Comparison of ENCODE assay signal across 8 cellular contexts in the genomic region with DNA sequence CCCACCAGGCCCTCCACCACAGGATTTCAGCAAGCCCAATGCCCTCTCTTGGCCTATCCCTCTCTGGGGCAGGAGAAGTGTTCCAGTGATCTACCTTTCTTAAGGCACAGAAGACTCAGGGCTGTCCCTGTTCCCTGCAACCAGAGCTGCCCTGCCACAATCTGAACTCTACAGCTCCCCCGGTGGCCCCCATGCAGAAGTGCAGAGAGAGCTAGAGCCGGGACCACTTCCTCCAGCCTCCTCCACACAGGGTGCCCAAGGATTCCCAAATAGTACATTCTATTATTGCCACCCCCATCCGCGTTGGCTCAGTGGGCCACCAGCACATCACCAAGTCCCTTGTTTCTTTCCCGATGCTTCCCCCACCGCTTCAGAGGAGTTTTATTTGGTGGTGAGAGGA.
A peak's percentile ranks its signal among the peaks of the same experiment; 100 is the strongest.
DNase-seq lines count a peak whose midpoint lies in the region; ATAC-seq and TF ChIP-seq lines count a peak whose summit lies in the region.

No MANE protein-coding gene starts in this region.

- no peaks in the 10 kb centered on the region for H3K27me3 ChIP-seq in SK-N-SH (ENCODE audit: insufficient read depth)
- H3K27me3 ChIP-seq in gastrocnemius medialis, result no peaks in the 10 kb centered on the region

- no peak overlapping the region for H3K9ac ChIP-seq in SK-N-SH

- in situ Hi-C loops in gastrocnemius medialis (cut with MboI; ENCODE audit: low sequenced_read_pairs in 4 of 4), result no loop called here

- H3K4me2 ChIP-seq in SK-N-SH, result no peak overlapping the region

- no peaks in the 10 kb centered on the region for H3F3A ChIP-seq in SK-N-SH (replicated peaks; ENCODE audit: insufficient read depth)

- H2AFZ ChIP-seq in SK-N-SH (ENCODE audit: low read depth), result no peak overlapping the region

- peak; percentile 50 for TF ChIP-seq RAD21 in SK-N-SH (IDR thresholded peaks at IDR 0.05; ENCODE audit: low read length)

- POLR2A ChIA-PET in HEK293T (lab: Yijun Ruan, JAX) (no interaction called here), SK-N-SH (lab: Yijun Ruan, JAX) (no interaction called here)

- ATAC-seq in gastrocnemius medialis (no peak), HG03469 (IDR thresholded peaks at IDR 0.05; ENCODE audit: unreplicated experiment) (no peak)

- TF ChIP-seq POLR2A in gastrocnemius medialis (IDR thresholded peaks at IDR 0.05), result no peak

- CTCF ChIA-PET in HEK293T (lab: Yijun Ruan, JAX) (interaction anchor here (0.6 to 1.0 kb wide), 2 partner anchors 8 to 21 kb away, joined by 3 to 4 read pairs; no protein-coding TSS in a partner anchor), SK-N-SH (lab: Yijun Ruan, JAX) (interaction anchor here (0.6 to 1.5 kb wide), 12 partner anchors 11 to 179 kb away, joined by 3 to 9 read pairs (median 3); partner anchors contain the start of gene PTPRM)

- TF ChIP-seq CTCF in SK-N-SH (IDR thresholded peaks at IDR 0.05) (peak; percentile 38), gastrocnemius medialis (IDR thresholded peaks at IDR 0.05 in 4 of 5, conservative IDR thresholded peaks at IDR 0.05 in 1 of 5) (peak; percentile 23 to 63 (median 56))

- no peaks in the 10 kb centered on the region for H3K79me2 ChIP-seq in SK-N-SH (ENCODE audit: insufficient read depth)

- peaks cover 0 to 7% of the 10 kb centered on the region in 2 experiments; a peak in 1 of 4 replicates for H3K4me1 ChIP-seq in SK-N-SH (ENCODE audit: control insufficient read depth in 1 of 2, insufficient read depth in 2 of 2, low read depth in 1 of 2, low read length in 1 of 2)
- no peaks in the 10 kb centered on the region for H3K4me1 ChIP-seq in gastrocnemius medialis

- H3K9me2 ChIP-seq in SK-N-SH, result no peaks in the 10 kb centered on the region

- H3K4me3 ChIP-seq in SK-N-SH (ENCODE audit: low read depth in 2 of 2, low read length in 1 of 2), result no peak overlapping the region
- no peak overlapping the region for H3K4me3 ChIP-seq in gastrocnemius medialis

- intact Hi-C loops in gastrocnemius medialis (cut with DNase I; ENCODE audit: low total_unique reads), result loop anchor here (2.0 kb wide), 1 partner anchor 114 kb away; the partner anchor contains the start of gene PTPRM

- H3K36me3 ChIP-seq in SK-N-SH (replicated peaks in 1 of 2; ENCODE audit: control insufficient read depth in 1 of 2, insufficient read depth in 2 of 2, low read length in 1 of 2), result no peaks in the 10 kb centered on the region
- H3K36me3 ChIP-seq in gastrocnemius medialis, result no peaks in the 10 kb centered on the region

- WGBS in SK-N-SH (ENCODE audit: low lambda C conversion rate), result 35% methylated on average over 6 of the region's 6 CpGs

- H3K27ac ChIP-seq in SK-N-SH (ENCODE audit: low read depth in 2 of 2, low read length in 1 of 2) (no peak overlapping the region), gastrocnemius medialis (no peak overlapping the region)

- no peaks in the 10 kb centered on the region for H3K9me3 ChIP-seq in SK-N-SH
- no peaks in the 10 kb centered on the region for H3K9me3 ChIP-seq in gastrocnemius medialis

- TF ChIP-seq EP300 in SK-N-SH (IDR thresholded peaks at IDR 0.05; ENCODE audit: borderline replicate concordance in 1 of 2, low read depth in 1 of 2, low read length in 1 of 2), result no peak

- H4K20me1 ChIP-seq in SK-N-SH (ENCODE audit: insufficient read depth), result no peaks in the 10 kb centered on the region

- DNase-seq in CD1c-positive myeloid dendritic cell (ENCODE audit: extremely low spot score) (peak; percentile 12), HEK293T (ENCODE audit: extremely low spot score) (peak; percentile 68), SK-N-SH (peak; percentile 68), globus pallidus (ENCODE audit: low spot score) (peak; percentile 30), gastrocnemius medialis (no peak), NCI-H128 (lab: John Stamatoyannopoulos, UW; ENCODE audit: unreplicated experiment) (no peak)
- no peak for DNase-seq in stimulated activated CD4-positive, alpha-beta T cell treated with anti-CD3 and anti-CD28 coated beads, Interleukin-4, amount 100 ng/mL, for 24 hours

TF ChIP-seq in HEK293T, 16 proteins besides CTCF, POLR2A, EP300 and RAD21:
- TF ChIP-seq ELF4 (IDR thresholded peaks at IDR 0.05), result no peak
- TF ChIP-seq ARNT (IDR thresholded peaks at IDR 0.05), result no peak

TF ChIP-seq in SK-N-SH, 30 proteins besides CTCF, POLR2A, EP300 and RAD21:
- TF ChIP-seq SMC3 (IDR thresholded peaks at IDR 0.05; ENCODE audit: low read depth, low read length), result peak; percentile 11; the same call in 1 of the 2 replicates
- TF ChIP-seq POLR2AphosphoS5 (IDR thresholded peaks at IDR 0.05; ENCODE audit: low read depth, low read length), result no peak
TF ChIP-seq in SK-N-SH: peak in this region for 1.

Comparison
In these comparisons a context has a peak if more than half of its experiments do, and no peak if none do; other contexts are left out.
1. DNase-seq: peak in CD1c-positive myeloid dendritic cell (single experiment), HEK293T (single experiment), SK-N-SH (single experiment) and globus pallidus (single experiment); none in gastrocnemius medialis (0 of 2), stimulated activated CD4-positive, alpha-beta T cell treated with anti-CD3 and anti-CD28 coated beads, Interleukin-4, amount 100 ng/mL, for 24 hours (single experiment) and NCI-H128 (single experiment).